In genomic region chr22:44354288-44354687, GRCh38 we compare ENCODE assay signal across 12 cellular contexts. TPM values are rescaled to one million over a fixed set of nuclear protein-coding genes. Genes with fewer than 3 reads are reported as not detected.
"Had no signal": no experiment of that assay in that cellular context is flagged by ENCODE, and none has a peak within 500 bp of the region (broad histone marks: within the 10 kb centered on the region; RNA-seq: fewer than 3 reads in every experiment).

No MANE protein-coding gene starts in this region.

- H3K4me3 Mint-ChIP-seq: activated CD4-positive, alpha-beta memory T cell treated with anti-CD3 and anti-CD28 coated beads for 36 hours; effector memory CD8-positive, alpha-beta T cell; nephron progenitor cell had no signal

- H3K27ac Mint-ChIP-seq: activated CD4-positive, alpha-beta memory T cell treated with anti-CD3 and anti-CD28 coated beads for 36 hours; activated T-helper 2 cell treated with anti-CD3 and anti-CD28 coated beads, Interferon-gamma antibody, Interleukin-2, Interleukin-4, amounts not matched to agents 10 μg/mL and 5 μg/mL and 100 μg/mL, durations not matched to agents 14 hours and 24 hours and 36 hours; nephron progenitor cell had no signal

- H3K36me3 ChIP-seq: tibial artery had no signal

- H3K36me3 Mint-ChIP-seq: activated CD4-positive, alpha-beta memory T cell treated with anti-CD3 and anti-CD28 coated beads for 36 hours had no signal

- H3K27ac ChIP-seq: tibial artery had no signal

- ATAC-seq: effector memory CD8-positive, alpha-beta T cell had no signal

- H3K4me3 ChIP-seq: tibial artery had no signal

- H3K9me3 Mint-ChIP-seq: activated CD4-positive, alpha-beta memory T cell treated with anti-CD3 and anti-CD28 coated beads for 36 hours; activated T-helper 2 cell treated with anti-CD3 and anti-CD28 coated beads, Interferon-gamma antibody, Interleukin-2, Interleukin-4, amounts not matched to agents 10 μg/mL and 5 μg/mL and 100 μg/mL, durations not matched to agents 14 hours and 24 hours and 36 hours; effector memory CD8-positive, alpha-beta T cell; nephron progenitor cell had no signal

- DNase-seq: activated CD4-positive, alpha-beta memory T cell treated with anti-CD3 and anti-CD28 coated beads for 36 hours; activated CD4-positive, alpha-beta T cell treated with anti-CD3 and anti-CD28 coated beads for 4 hours; activated naive CD4-positive, alpha-beta T cell treated with anti-CD3 and anti-CD28 coated beads, Interleukin-2, amount 50 U/mL, for 16 hours; dermis blood vessel endothelial cell; effector memory CD8-positive, alpha-beta T cell; hippocampal formation; midbrain; nephron progenitor cell; stimulated activated naive CD4-positive, alpha-beta T cell treated with Interleukin-2 at 50 U/mL for 16 hours; T-helper 2 cell had no signal

- H3K9me3 ChIP-seq: tibial artery had no signal

RNA-seq across cellular contexts. Expression of gene SHISAL1, which starts 41.5 kb away (rescaled TPM):
- total RNA-seq: activated CD4-positive, alpha-beta memory T cell treated with anti-CD3 and anti-CD28 coated beads for 36 hours; activated T-helper 2 cell treated with anti-CD3 and anti-CD28 coated beads, Interferon-gamma antibody, Interleukin-2, Interleukin-4, amounts not matched to agents 10 μg/mL and 5 μg/mL and 100 μg/mL, durations not matched to agents 14 hours and 24 hours and 36 hours; dermis blood vessel endothelial cell had no signal
